8 cellular contexts compared by ENCODE assay signal in genomic region chr4:20395160-20395773, GRCh38.
DNase-seq lines count a peak whose midpoint lies in the region; ATAC-seq and TF ChIP-seq lines count a peak whose summit lies in the region.

No MANE protein-coding gene starts in this region.

- no peak overlapping the region for H3K4me3 Mint-ChIP-seq in activated T-cell treated with anti-CD3 and anti-CD28 coated beads, Interleukin-2, amount 50 U/mL, for 72 hours
- no peak overlapping the region for H3K4me3 Mint-ChIP-seq in activated T-cell treated with anti-CD3 and anti-CD28 coated beads, Interleukin-2, amount 50 U/mL, for 24 hours
- no peak overlapping the region for H3K4me3 Mint-ChIP-seq in activated CD8-positive, alpha-beta T cell treated with anti-CD3 and anti-CD28 coated beads, Interleukin-2, amount 10 ng/mL, durations not matched to agents 7 days and 5 days

- H3K9me3 Mint-ChIP-seq in activated T-cell treated with anti-CD3 and anti-CD28 coated beads, Interleukin-2, amount 50 U/mL, for 72 hours: no peaks in the 10 kb centered on the region
- H3K9me3 Mint-ChIP-seq in activated T-cell treated with anti-CD3 and anti-CD28 coated beads, Interleukin-2, amount 50 U/mL, for 24 hours: no peaks in the 10 kb centered on the region
- no peaks in the 10 kb centered on the region for H3K9me3 Mint-ChIP-seq in activated CD8-positive, alpha-beta T cell treated with anti-CD3 and anti-CD28 coated beads, Interleukin-2, amount 10 ng/mL, durations not matched to agents 7 days and 5 days (ENCODE audit: insufficient read depth)

- POLR2A ChIA-PET in HEK293T (lab: Yijun Ruan, JAX): no interaction called here
- POLR2A ChIA-PET in activated CD8-positive, alpha-beta T cell treated with anti-CD3 and anti-CD28 coated beads, Interleukin-2, amount 10 ng/mL, durations not matched to agents 7 days and 5 days (lab: Charles Lee): no interaction called here

- H3K4me1 Mint-ChIP-seq in activated T-cell treated with anti-CD3 and anti-CD28 coated beads, Interleukin-2, amount 50 U/mL, for 72 hours (ENCODE audit: low read depth): no peaks in the 10 kb centered on the region
- H3K4me1 Mint-ChIP-seq in activated T-cell treated with anti-CD3 and anti-CD28 coated beads, Interleukin-2, amount 50 U/mL, for 24 hours (ENCODE audit: low read depth): no peaks in the 10 kb centered on the region
- no peaks in the 10 kb centered on the region for H3K4me1 Mint-ChIP-seq in activated CD8-positive, alpha-beta T cell treated with anti-CD3 and anti-CD28 coated beads, Interleukin-2, amount 10 ng/mL, durations not matched to agents 7 days and 5 days (ENCODE audit: low read depth)

- ATAC-seq in activated T-cell treated with anti-CD3 and anti-CD28 coated beads, Interleukin-2, amount 50 U/mL, for 72 hours (replicated peaks in 1 of 2): no peak
- ATAC-seq in activated CD8-positive, alpha-beta T cell treated with anti-CD3 and anti-CD28 coated beads, Interleukin-2, amount 10 ng/mL, durations not matched to agents 7 days and 5 days: no peak
- ATAC-seq in HG02981 (IDR thresholded peaks at IDR 0.05; ENCODE audit: unreplicated experiment) (no peak), HG02610 (IDR thresholded peaks at IDR 0.05; ENCODE audit: unreplicated experiment) (no peak)

- H3K36me3 Mint-ChIP-seq in activated T-cell treated with anti-CD3 and anti-CD28 coated beads, Interleukin-2, amount 50 U/mL, for 72 hours (ENCODE audit: insufficient read depth in 2 of 2): no peaks in the 10 kb centered on the region
- H3K36me3 Mint-ChIP-seq in activated T-cell treated with anti-CD3 and anti-CD28 coated beads, Interleukin-2, amount 50 U/mL, for 24 hours (ENCODE audit: low read depth): no peaks in the 10 kb centered on the region
- no peaks in the 10 kb centered on the region for H3K36me3 Mint-ChIP-seq in activated CD8-positive, alpha-beta T cell treated with anti-CD3 and anti-CD28 coated beads, Interleukin-2, amount 10 ng/mL, durations not matched to agents 7 days and 5 days (ENCODE audit: low read depth)

- peaks cover 4% of the 10 kb centered on the region for H3K27me3 Mint-ChIP-seq in activated T-cell treated with anti-CD3 and anti-CD28 coated beads, Interleukin-2, amount 50 U/mL, for 72 hours (ENCODE audit: low read depth)
- H3K27me3 Mint-ChIP-seq in activated T-cell treated with anti-CD3 and anti-CD28 coated beads, Interleukin-2, amount 50 U/mL, for 24 hours: no peaks in the 10 kb centered on the region
- H3K27me3 Mint-ChIP-seq in activated CD8-positive, alpha-beta T cell treated with anti-CD3 and anti-CD28 coated beads, Interleukin-2, amount 10 ng/mL, durations not matched to agents 7 days and 5 days (ENCODE audit: low read depth): no peaks in the 10 kb centered on the region

- DNase-seq in activated T-cell treated with anti-CD3 and anti-CD28 coated beads, Interleukin-2, amount 50 U/mL, for 72 hours: peak; percentile 6 to 18
- no peak for DNase-seq in activated T-cell treated with anti-CD3 and anti-CD28 coated beads, Interleukin-2, amount 50 U/mL, for 24 hours
- DNase-seq in HEK293T (ENCODE audit: extremely low spot score) (peak; percentile 41), NCI-H146 treated with DMSO at 0.1 percent for 48 hours (lab: John Stamatoyannopoulos, UW; ENCODE audit: unreplicated experiment) (peak; percentile 83), kidney glomerular epithelial cell (lab: John Stamatoyannopoulos, UW) (peak; percentile 13)
- peak; percentile 29 for DNase-seq in activated CD8-positive, alpha-beta T cell treated with anti-CD3 and anti-CD28 coated beads, Interleukin-2, amount 10 ng/mL, durations not matched to agents 7 days and 5 days

- CTCF ChIA-PET in HEK293T (lab: Yijun Ruan, JAX): interaction anchor here (1.1 to 1.7 kb wide), 4 partner anchors 9 to 130 kb away, joined by 3 to 6 read pairs (median 4); no protein-coding TSS in a partner anchor
- CTCF ChIA-PET in activated CD8-positive, alpha-beta T cell treated with anti-CD3 and anti-CD28 coated beads, Interleukin-2, amount 10 ng/mL, durations not matched to agents 7 days and 5 days (lab: Charles Lee): interaction anchor here (0.6 to 2.5 kb wide), 9 partner anchors 9 to 290 kb away, joined by 3 to 12 read pairs (median 4); no protein-coding TSS in a partner anchor

- H3K27ac Mint-ChIP-seq in activated T-cell treated with anti-CD3 and anti-CD28 coated beads, Interleukin-2, amount 50 U/mL, for 72 hours: no peak overlapping the region
- no peak overlapping the region for H3K27ac Mint-ChIP-seq in activated T-cell treated with anti-CD3 and anti-CD28 coated beads, Interleukin-2, amount 50 U/mL, for 24 hours
- H3K27ac Mint-ChIP-seq in activated CD8-positive, alpha-beta T cell treated with anti-CD3 and anti-CD28 coated beads, Interleukin-2, amount 10 ng/mL, durations not matched to agents 7 days and 5 days: no peak overlapping the region

TF ChIP-seq in HEK293T, 16 proteins besides CTCF, POLR2A, EP300 and RAD21:
- TF ChIP-seq ARNT (IDR thresholded peaks at IDR 0.05) (no peak), L3MBTL2 (conservative IDR thresholded peaks at IDR 0.05) (no peak), NFRKB (IDR thresholded peaks at IDR 0.05) (no peak), ELF4 (IDR thresholded peaks at IDR 0.05) (no peak), SP1 (IDR thresholded peaks at IDR 0.05) (no peak), SUZ12 (IDR thresholded peaks at IDR 0.05) (no peak), HDGF (IDR thresholded peaks at IDR 0.05; ENCODE audit: borderline replicate concordance) (no peak), ZNF384 (IDR thresholded peaks at IDR 0.05) (no peak), FOXM1 (IDR thresholded peaks at IDR 0.05; ENCODE audit: borderline replicate concordance) (no peak), LEF1 (IDR thresholded peaks at IDR 0.05; ENCODE audit: borderline replicate concordance) (no peak), TARDBP (IDR thresholded peaks at IDR 0.05) (no peak), FOXA1 (IDR thresholded peaks at IDR 0.05) (no peak), BHLHE40 (IDR thresholded peaks at IDR 0.05; ENCODE audit: borderline replicate concordance) (no peak), FOXK2 (IDR thresholded peaks at IDR 0.05) (no peak), CTBP1 (IDR thresholded peaks at IDR 0.05; ENCODE audit: borderline replicate concordance) (no peak), PKNOX1 (IDR thresholded peaks at IDR 0.05) (no peak)
TF ChIP-seq in HEK293T: peak in this region for 0.
